13 cellular contexts compared by ENCODE assay signal in the genomic region with DNA sequence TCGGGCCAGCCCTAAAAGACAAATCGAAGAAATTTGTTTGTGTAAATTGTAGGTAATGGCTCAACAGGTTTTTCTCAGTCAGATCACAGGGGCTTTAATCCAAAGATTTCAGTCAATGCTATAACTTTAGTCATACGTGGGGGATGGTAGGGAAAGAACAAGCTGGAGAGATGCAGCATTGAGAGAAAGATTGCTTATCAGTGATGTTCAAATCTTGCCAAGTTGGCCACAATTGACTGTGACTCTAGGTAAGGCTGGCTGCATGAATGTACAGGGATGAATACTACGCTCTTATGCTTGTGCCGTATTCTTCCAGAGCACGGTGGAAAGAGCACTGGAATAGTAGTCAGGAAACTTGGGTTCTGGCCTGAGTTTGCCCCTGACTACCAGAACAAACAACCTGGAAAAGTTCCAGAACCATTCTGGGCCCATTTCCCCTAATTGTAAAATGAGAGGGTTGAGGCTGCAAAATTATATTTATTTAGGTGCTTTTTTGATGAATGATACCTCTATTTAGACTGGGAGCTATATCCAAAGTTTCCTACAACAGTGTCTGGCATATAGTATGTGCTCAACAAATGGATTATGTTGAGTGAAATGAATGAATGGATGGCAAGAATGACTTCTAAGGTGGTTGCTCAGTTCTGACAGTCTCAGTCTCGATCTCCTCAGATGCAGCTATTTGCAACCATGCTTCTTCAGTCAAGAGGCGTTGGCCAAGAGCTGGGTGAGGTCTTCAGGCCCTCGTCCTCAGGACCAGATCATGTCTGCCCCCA. TPM values are rescaled to one million over a fixed set of nuclear protein-coding genes. Genes with fewer than 3 reads are reported as not detected.
DNase-seq lines count a peak whose midpoint lies in the region; ATAC-seq and TF ChIP-seq lines count a peak whose summit lies in the region.
"Had no signal": no experiment of that assay in that cellular context is flagged by ENCODE, and none has a peak within 500 bp of the region (broad histone marks: within the 10 kb centered on the region; RNA-seq: fewer than 3 reads in every experiment).

No MANE protein-coding gene starts in this region.

- H2AFZ ChIP-seq in GM23338 = no peak overlapping the region

- H3K9me2 ChIP-seq in GM23338 (ENCODE audit: insufficient read depth) = no peaks in the 10 kb centered on the region

- DNase-seq in GM23338 (ENCODE audit: low spot score) = no peak
- peak in 3 of 7 donors; percentile 39 to 62 (median 58) for DNase-seq in adrenal gland
- no peak for DNase-seq in MG63
- DNase-seq in G401 (ENCODE audit: low spot score) = no peak
- DNase-seq in Ammon's horn (ENCODE audit: low spot score) = no peak
- DNase-seq: activated CD4-positive, alpha-beta T cell treated with anti-CD3 and anti-CD28 coated beads for 4 hours; activated naive CD4-positive, alpha-beta T cell treated with anti-CD3 and anti-CD28 coated beads, Interleukin-2, amount 10 ng/mL, durations not matched to agents 7 days and 5 days; NCI-H1417 treated with DMSO at 0.1 percent for 48 hours; NCI-H774 had no signal

- peak overlapping the region; percentile 38; the same call in 1 of the 2 replicates for H3K4me2 ChIP-seq in GM23338

- in situ Hi-C loops in G401 (cut with HindIII; ENCODE audit: low sequenced_read_pairs) = no loop called here

- TF ChIP-seq CTCF in GM23338 (conservative IDR thresholded peaks at IDR 0.05; ENCODE audit: low read depth in 2 of 2) (no peak), adrenal gland (IDR thresholded peaks at IDR 0.05) (no peak)

- intact Hi-C loops in adrenal gland (cut with DNase I) = no loop called here

- WGBS in adrenal gland, 4 donors = 30 to 57% (median 52%) methylated on average over 5 to 9 of the region's 9 CpGs

- H3K4me1 ChIP-seq in GM23338 (ENCODE audit: insufficient read depth) = peaks cover 24% of the 10 kb centered on the region
- H3K4me1 ChIP-seq in adrenal gland (replicated peaks in 1 of 2) = peaks cover 38 to 58% of the 10 kb centered on the region in 2 donors
- peaks cover 36% of the 10 kb centered on the region for H3K4me1 ChIP-seq in iPS-18a (ENCODE audit: control insufficient read depth, low read depth, low read length)
- H3K4me1 ChIP-seq in skeletal muscle tissue (ENCODE audit: control insufficient read depth in 3 of 3, insufficient read depth in 3 of 3, low read length in 3 of 3) = peaks cover 79 to 90% (median 81%) of the 10 kb centered on the region in 3 donors

- H4K20me1 ChIP-seq in GM23338 (replicated peaks; ENCODE audit: insufficient read depth) = no peaks in the 10 kb centered on the region

- H3K79me2 ChIP-seq in GM23338 (replicated peaks; ENCODE audit: insufficient read depth) = no peaks in the 10 kb centered on the region

- no peaks in the 10 kb centered on the region for H3F3A ChIP-seq in GM23338 (replicated peaks; ENCODE audit: low read depth)

- H3K27me3 Mint-ChIP-seq in GM23338 (ENCODE audit: insufficient read depth, low read depth, poor library complexity) = peaks cover 2% of the 10 kb centered on the region
- H3K27me3 Mint-ChIP-seq: activated naive CD4-positive, alpha-beta T cell treated with anti-CD3 and anti-CD28 coated beads, Interleukin-2, amount 10 ng/mL, durations not matched to agents 7 days and 5 days had no signal

- no peak overlapping the region for H3K4me3 ChIP-seq in GM23338
- H3K4me3 ChIP-seq in adrenal gland = no peak overlapping the region
- H3K4me3 ChIP-seq in iPS-18a (ENCODE audit: low read length) = peak overlapping the region; percentile 7
- H3K4me3 ChIP-seq in skeletal muscle tissue (ENCODE audit: low read length in 3 of 3) = peak overlapping the region; percentile 30 to 56 (median 34)
- no peak overlapping the region for H3K4me3 ChIP-seq in MG63
- H3K4me3 ChIP-seq: skin epidermis had no signal

- H3K27me3 ChIP-seq in GM23338 (ENCODE audit: insufficient read depth) (no peaks in the 10 kb centered on the region), adrenal gland (no peaks in the 10 kb centered on the region), iPS-18a (ENCODE audit: control insufficient read depth, insufficient read depth, low read length) (no peaks in the 10 kb centered on the region), skeletal muscle tissue (ENCODE audit: control insufficient read depth in 3 of 3, insufficient read depth in 3 of 3, low read length in 3 of 3) (no peaks in the 10 kb centered on the region), MG63 (no peaks in the 10 kb centered on the region)

- TF ChIP-seq POLR2A in adrenal gland (IDR thresholded peaks at IDR 0.05) = no peak

- H3K9ac ChIP-seq in iPS-18a (ENCODE audit: low read length) (no peak overlapping the region), skeletal muscle tissue (ENCODE audit: low read depth in 1 of 3, low read length in 3 of 3) (peak overlapping the region in 2 of 3 donors; percentile 34 to 62)

- H3K4me1 Mint-ChIP-seq in GM23338 = peaks cover 35% of the 10 kb centered on the region
- H3K4me1 Mint-ChIP-seq: activated naive CD4-positive, alpha-beta T cell treated with anti-CD3 and anti-CD28 coated beads, Interleukin-2, amount 10 ng/mL, durations not matched to agents 7 days and 5 days had no signal

- no peak for ATAC-seq in GM23338
- ATAC-seq in GM21529 (IDR thresholded peaks at IDR 0.05; ENCODE audit: unreplicated experiment) = no peak

- H3K36me3 ChIP-seq in GM23338 (ENCODE audit: insufficient read depth) (no peaks in the 10 kb centered on the region), adrenal gland (replicated peaks in 1 of 2) (no peaks in the 10 kb centered on the region), iPS-18a (ENCODE audit: control insufficient read depth, low read depth, low read length) (no peaks in the 10 kb centered on the region), skeletal muscle tissue (ENCODE audit: control insufficient read depth in 3 of 3, insufficient read depth in 3 of 3, low read length in 3 of 3) (no peaks in the 10 kb centered on the region), MG63 (no peaks in the 10 kb centered on the region)

- H3K27ac ChIP-seq in GM23338 (ENCODE audit: low read depth) (no peak overlapping the region), adrenal gland (peak overlapping the region; percentile 60 to 83 (median 72)), iPS-18a (ENCODE audit: low read length) (no peak overlapping the region), skeletal muscle tissue (ENCODE audit: low read depth, low read length) (peak overlapping the region; percentile 81)

- no peaks in the 10 kb centered on the region for H3K36me3 Mint-ChIP-seq in GM23338 (ENCODE audit: low read depth)
- H3K36me3 Mint-ChIP-seq: activated naive CD4-positive, alpha-beta T cell treated with anti-CD3 and anti-CD28 coated beads, Interleukin-2, amount 10 ng/mL, durations not matched to agents 7 days and 5 days had no signal

- H3K9me3 Mint-ChIP-seq in GM23338 = no peaks in the 10 kb centered on the region
- H3K9me3 Mint-ChIP-seq: activated naive CD4-positive, alpha-beta T cell treated with anti-CD3 and anti-CD28 coated beads, Interleukin-2, amount 10 ng/mL, durations not matched to agents 7 days and 5 days had no signal

- peak overlapping the region; percentile 89; the same call in 1 of the 2 replicates for H3K27ac Mint-ChIP-seq in GM23338
- H3K27ac Mint-ChIP-seq: activated naive CD4-positive, alpha-beta T cell treated with anti-CD3 and anti-CD28 coated beads, Interleukin-2, amount 10 ng/mL, durations not matched to agents 7 days and 5 days had no signal

- H3K4me3 Mint-ChIP-seq in GM23338 = no peak overlapping the region
- H3K4me3 Mint-ChIP-seq: activated naive CD4-positive, alpha-beta T cell treated with anti-CD3 and anti-CD28 coated beads, Interleukin-2, amount 10 ng/mL, durations not matched to agents 7 days and 5 days had no signal

- H3K9me3 ChIP-seq in adrenal gland (replicated peaks in 1 of 3) = no peaks in the 10 kb centered on the region
- no peaks in the 10 kb centered on the region for H3K9me3 ChIP-seq in iPS-18a (ENCODE audit: control insufficient read depth, low read depth, low read length)
- H3K9me3 ChIP-seq in skeletal muscle tissue (ENCODE audit: control insufficient read depth in 3 of 3, low read length in 3 of 3) = no peaks in the 10 kb centered on the region
- H3K9me3 ChIP-seq in MG63 = no peaks in the 10 kb centered on the region

TF ChIP-seq in GM23338, 12 proteins besides CTCF, POLR2A, EP300 and RAD21 (continues in another document):
- TF ChIP-seq NANOG (IDR thresholded peaks at IDR 0.05; ENCODE audit: borderline replicate concordance) (no peak), EZH2phosphoT487 (IDR thresholded peaks at IDR 0.05; ENCODE audit: unreplicated experiment) (no peak), CREB1 (CRISPR knock-in tag; IDR thresholded peaks at IDR 0.05; ENCODE audit: low read depth) (no peak), JUNB (IDR thresholded peaks at IDR 0.05; ENCODE audit: unreplicated experiment) (no peak)

RNA-seq across cellular contexts. Expression of gene TSC22D3, which starts 44.4 kb away (rescaled TPM):
- 10.9 and 20.0 TPM in 2 replicates for total RNA-seq in GM23338 (2014; rRNA removed; shearing (Covaris generic))
- polyA plus RNA-seq in GM23338 (2016; fragmentation: Nextera tagmentation; extraction: Ambion mirVana) = 10.2 and 12.6 TPM in 2 replicates
- total RNA-seq in adrenal gland = 100 to 1,000 TPM; 191 to 474 (median 379) TPM
- 100 to 1,000 TPM; 132 to 226 (median 146) TPM for polyA plus RNA-seq in adrenal gland
- 30.3 TPM for total RNA-seq in skeletal muscle tissue
- total RNA-seq in MG63 (2014; rRNA removed; shearing (Covaris generic); ENCODE audit: low replicate concordance) = 15.7 and 17.0 TPM in 2 replicates
- not detected in 2 replicates for total RNA-seq in G401 (2014; rRNA removed; shearing (Covaris generic))

RNA-seq across cellular contexts. Expression of gene NCBP2L, which starts 46.4 kb away (rescaled TPM):
- total RNA-seq in GM23338 (2014; rRNA removed; shearing (Covaris generic)) = not detected in 2 replicates
- not detected in 2 replicates for polyA plus RNA-seq in GM23338 (2016; fragmentation: Nextera tagmentation; extraction: Ambion mirVana)
- total RNA-seq in adrenal gland = 1 to 10 TPM in 6 of 8 donors, under 1 TPM in 2; 0.26 to 3.5 (median 1.3) TPM
- polyA plus RNA-seq in adrenal gland = 1 to 10 TPM in 1 of 3 donors, under 1 TPM in 2; 0.40 to 2.3 (median 0.91) TPM
- total RNA-seq in skeletal muscle tissue = 1.0 TPM
- total RNA-seq in MG63 (2014; rRNA removed; shearing (Covaris generic); ENCODE audit: low replicate concordance) = not detected in 2 replicates
- total RNA-seq in G401 (2014; rRNA removed; shearing (Covaris generic)) = not detected in 2 replicates

Comparison
In these comparisons a context has a peak if more than half of its experiments do, and no peak if none do; other contexts are left out.
1. H3K27ac ChIP-seq: peak in adrenal gland (5 of 5) and skeletal muscle tissue (single experiment); none in GM23338 (single experiment) and iPS-18a (single experiment).
2. H3K4me3 ChIP-seq: peak in iPS-18a (single experiment) and skeletal muscle tissue (3 of 3); none in GM23338 (single experiment), adrenal gland (0 of 4) and MG63 (single experiment).
3. RNA of gene TSC22D3, which starts 44.4 kb away (total RNA-seq): 191 to 474 TPM in adrenal gland, 30.3 TPM in skeletal muscle tissue (single experiment), 10.9 to 20.0 TPM in GM23338 and 15.7 to 17.0 TPM in MG63; not detected in G401; every median in the first group is over 10 times any median in the second.